ENCODE assay signal across 10 cellular contexts in genomic region chr15:50573842-50574241, GRCh38. TPM values are rescaled to one million over a fixed set of nuclear protein-coding genes. Genes with fewer than 3 reads are reported as not detected.
"Had no signal": no experiment of that assay in that cellular context is flagged by ENCODE, and none has a peak within 500 bp of the region (broad histone marks: within the 10 kb centered on the region; RNA-seq: fewer than 3 reads in every experiment).

No MANE protein-coding gene starts in this region.

RNA-seq across cellular contexts. Expression of gene USP50, which starts 27.4 kb away (rescaled TPM):
- total RNA-seq: activated CD4-positive, alpha-beta memory T cell treated with anti-CD3 and anti-CD28 coated beads, Interleukin-2, amount 10 ng/mL, durations not matched to agents 7 days and 5 days; activated CD4-positive, alpha-beta T cell treated with anti-CD3 and anti-CD28 coated beads, Interleukin-2, amount 10 ng/mL, durations not matched to agents 7 days and 5 days; activated naive CD4-positive, alpha-beta T cell treated with anti-CD3 and anti-CD28 coated beads, Interleukin-2, amount 50 U/mL, for 72 hours; activated T-cell treated with anti-CD3 and anti-CD28 coated beads, Interleukin-2, amount 50 U/mL, for 72 hours; ascending aorta; cardiac muscle cell; esophagus muscularis mucosa; foreskin keratinocyte; WTC11 had no signal
- polyA plus RNA-seq: cardiac muscle cell, foreskin keratinocyte, heart left ventricle had no signal
